In the genomic region with DNA sequence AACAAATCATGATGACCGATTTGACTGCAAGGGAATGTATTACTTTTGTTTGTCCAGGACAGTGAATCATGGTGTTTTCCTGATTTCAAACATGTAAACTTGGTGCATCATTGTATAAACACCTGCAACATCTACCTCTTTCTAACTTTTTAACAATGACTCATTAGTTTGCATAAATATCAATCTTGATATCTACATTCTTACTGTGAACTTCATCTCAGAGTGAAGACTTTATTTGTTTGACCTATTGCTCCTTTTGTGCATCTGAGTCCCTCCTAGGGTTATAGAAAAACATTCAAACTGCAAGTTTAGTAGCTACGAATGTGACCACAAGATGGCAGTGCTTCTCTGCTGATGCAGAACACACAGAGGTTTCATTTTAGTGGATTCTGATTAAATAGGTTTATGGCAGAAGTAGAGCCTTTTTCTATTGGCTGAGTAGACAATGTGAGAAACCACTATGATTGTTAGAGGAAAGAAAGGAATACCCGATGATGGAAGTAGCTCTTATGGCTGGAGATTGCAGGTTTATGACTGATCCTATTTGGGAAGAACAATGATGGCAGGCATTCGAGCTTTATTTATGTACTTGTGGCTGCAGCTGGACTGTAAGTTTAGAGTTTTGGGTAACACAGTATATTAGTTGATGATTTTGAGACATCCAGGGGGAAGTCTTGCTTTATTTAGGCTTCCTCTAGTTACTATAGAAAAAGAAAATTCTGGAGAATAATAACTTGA, we compare ENCODE assay signal across 8 cellular contexts.
DNase-seq lines count a peak whose midpoint lies in the region; ATAC-seq, FAIRE-seq and TF ChIP-seq lines count a peak whose summit lies in the region.

No MANE protein-coding gene starts in this region.

- H3K4me3 ChIP-seq in GM12875 (ENCODE audit: low read depth, low read length), result no peak overlapping the region
- no peak overlapping the region for H3K4me3 ChIP-seq in keratinocyte (ENCODE audit: control insufficient read depth in 2 of 3, extremely low read depth in 1 of 3, insufficient read depth in 2 of 3, low read depth in 1 of 3, low read length in 3 of 3)

- no peaks in the 10 kb centered on the region for H3K4me1 ChIP-seq in keratinocyte (ENCODE audit: control insufficient read depth, extremely low read depth, insufficient read depth, low read length)

- no peak overlapping the region for H3K27ac Mint-ChIP-seq in IgD-negative memory B cell
- H3K27ac Mint-ChIP-seq in MCF 10A (ENCODE audit: low read depth, unreplicated experiment), result no peak overlapping the region

- H3K9me3 ChIP-seq in keratinocyte (ENCODE audit: control insufficient read depth, low read depth, low read length), result no peaks in the 10 kb centered on the region

- TF ChIP-seq CTCF in GM12875 (IDR thresholded peaks at IDR 0.05; ENCODE audit: borderline replicate concordance, insufficient read depth, low read depth, low read length) (peak; percentile 67; the same call in 1 of the 2 replicates), MCF 10A (IDR thresholded peaks at IDR 0.05; ENCODE audit: unreplicated experiment) (peak; percentile 83), keratinocyte (optimal IDR thresholded peaks at IDR 0.05 in 1 of 3, IDR thresholded peaks at IDR 0.05 in 1 of 3, conservative IDR thresholded peaks at IDR 0.05 in 1 of 3; ENCODE audit: extremely low read depth in 1 of 3, insufficient read depth in 2 of 3, low read length in 3 of 3) (peak in 2 of 3 experiments; percentile 69 to 76)

- no peaks in the 10 kb centered on the region for H3K36me3 ChIP-seq in keratinocyte (ENCODE audit: control insufficient read depth in 2 of 2, extremely low read depth in 1 of 2, insufficient read depth in 2 of 2, low read length in 2 of 2)

- no peaks in the 10 kb centered on the region for H3K27me3 ChIP-seq in keratinocyte (ENCODE audit: control insufficient read depth, extremely low read depth, insufficient read depth, low read length)

- H3K4me1 Mint-ChIP-seq in IgD-negative memory B cell (peaks cover 10 to 22% (median 15%) of the 10 kb centered on the region in 3 donors), MCF 10A (ENCODE audit: insufficient read depth, unreplicated experiment) (peaks cover 11% of the 10 kb centered on the region)

- no peak overlapping the region for H2AFZ ChIP-seq in keratinocyte (ENCODE audit: control insufficient read depth, low read length)

- no peaks in the 10 kb centered on the region for H3K9me3 Mint-ChIP-seq in IgD-negative memory B cell
- no peaks in the 10 kb centered on the region for H3K9me3 Mint-ChIP-seq in MCF 10A (ENCODE audit: unreplicated experiment)

- H3K27me3 Mint-ChIP-seq in IgD-negative memory B cell (no peaks in the 10 kb centered on the region), MCF 10A (ENCODE audit: insufficient read depth, unreplicated experiment) (peaks cover 54% of the 10 kb centered on the region)

- no peaks in the 10 kb centered on the region for H4K20me1 ChIP-seq in keratinocyte (ENCODE audit: control insufficient read depth, extremely low read depth, insufficient read depth, low read length)

- no peak overlapping the region for H3K9ac ChIP-seq in keratinocyte (ENCODE audit: control insufficient read depth, extremely low read depth, insufficient read depth, low read length)

- no peaks in the 10 kb centered on the region for H3K79me2 ChIP-seq in keratinocyte (ENCODE audit: control insufficient read depth, insufficient read depth, low read length)

- in situ Hi-C loops in ACHN (cut with HindIII; ENCODE audit: low pct_ligation_motif_present, low pct_unique_long_range_greater_than_20kb, low sequenced_read_pairs), result no loop called here

- H3K27ac ChIP-seq in keratinocyte (ENCODE audit: control insufficient read depth, insufficient read depth, low read length), result no peak overlapping the region

- dilution Hi-C loops in keratinocyte (cut with MboI; ENCODE audit: extremely low pct_ligation_motif_present, low sequenced_read_pairs), result no loop called here

- CTCF ChIA-PET in MCF 10A (lab: Yijun Ruan, JAX), result interaction anchor here (0.5 to 4.2 kb wide), 41 partner anchors 8 to 1988 kb away, joined by 3 to 36 read pairs (median 3); no protein-coding TSS in a partner anchor

- DNase-seq in ACHN, result peak; percentile 56
- peak in 4 of 5 donors; percentile 33 to 74 (median 52) for DNase-seq in T-helper 1 cell
- DNase-seq in MCF 10A (ENCODE audit: unreplicated experiment), result peak; percentile 46
- DNase-seq in keratinocyte (ENCODE audit: low read depth, low spot score), result no peak
- DNase-seq in stimulated activated CD4-positive, alpha-beta T cell treated with anti-CD3 and anti-CD28 coated beads, Interleukin-4, amount 100 ng/mL, for 1 hour, result peak; percentile 24

- H3K36me3 Mint-ChIP-seq in IgD-negative memory B cell, result no peaks in the 10 kb centered on the region
- no peaks in the 10 kb centered on the region for H3K36me3 Mint-ChIP-seq in MCF 10A (ENCODE audit: insufficient read depth, unreplicated experiment)

- FAIRE-seq in keratinocyte (lab: Jason Lieb, UNC), result peak; percentile 56

- H3K9me1 ChIP-seq in keratinocyte (ENCODE audit: control insufficient read depth, extremely low read depth, insufficient read depth, low read length), result no peaks in the 10 kb centered on the region

- peak overlapping the region in 3 of 4 donors; percentile 35 to 81 (median 35) for H3K4me3 Mint-ChIP-seq in IgD-negative memory B cell
- H3K4me3 Mint-ChIP-seq in MCF 10A (ENCODE audit: unreplicated experiment), result peak overlapping the region; percentile 12

- no TSS peak for BruUV-seq in MCF 10A (replicated peaks; lab: Mats Ljungman, UMichigan)

- H3K4me2 ChIP-seq in keratinocyte (ENCODE audit: control insufficient read depth, extremely low read depth, insufficient read depth, low read depth, low read length), result peak overlapping the region; percentile 25

- POLR2A ChIA-PET in MCF 10A (lab: Yijun Ruan, JAX), result no interaction called here

- intact Hi-C loops in MCF 10A (cut with micrococcal nuclease), result no loop called here

- no peak for ATAC-seq in HG02938 (IDR thresholded peaks at IDR 0.05; ENCODE audit: unreplicated experiment)
